ENCODE assay signal across 10 cellular contexts in genomic region chrX:40749874-40750273, GRCh38. TPM values are rescaled to one million over a fixed set of nuclear protein-coding genes. Genes with fewer than 3 reads are reported as not detected.
A peak's percentile ranks its signal among the peaks of the same experiment; 100 is the strongest.
DNase-seq lines count a peak whose midpoint lies in the region; ATAC-seq and TF ChIP-seq lines count a peak whose summit lies in the region.
"Had no signal": no experiment of that assay in that cellular context is flagged by ENCODE, and none has a peak within 500 bp of the region (broad histone marks: within the 10 kb centered on the region; RNA-seq: fewer than 3 reads in every experiment).

No MANE protein-coding gene starts in this region.

- TF ChIP-seq CTCF in mesothelial cell of epicardium (IDR thresholded peaks at IDR 0.05; ENCODE audit: unreplicated experiment): no peak

- H3K9me3 Mint-ChIP-seq in naive thymus-derived CD4-positive, alpha-beta T cell: peaks cover 0 to 21% (median 2%) of the 10 kb centered on the region in 11 donors
- peaks cover 54% of the 10 kb centered on the region for H3K9me3 Mint-ChIP-seq in mesothelial cell of epicardium

- CTCF ChIA-PET in naive thymus-derived CD4-positive, alpha-beta T cell (lab: Charles Lee): no interaction called here

- H3K36me3 Mint-ChIP-seq in naive thymus-derived CD4-positive, alpha-beta T cell: peaks cover 0 to 10% (median 0%) of the 10 kb centered on the region in 5 donors
- H3K36me3 Mint-ChIP-seq in mesothelial cell of epicardium: peaks cover 1% of the 10 kb centered on the region
- H3K36me3 Mint-ChIP-seq: brain had no signal

- H3K36me3 ChIP-seq in naive thymus-derived CD4-positive, alpha-beta T cell (ENCODE audit: control insufficient read depth in 2 of 3, insufficient read depth in 3 of 3, low read length in 3 of 3): no peaks in the 10 kb centered on the region

- intact Hi-C loops in naive thymus-derived CD4-positive, alpha-beta T cell (cut with micrococcal nuclease): no loop called here

- no peaks in the 10 kb centered on the region for H3K27me3 ChIP-seq in naive thymus-derived CD4-positive, alpha-beta T cell (ENCODE audit: control insufficient read depth in 2 of 2, insufficient read depth in 2 of 2, low read length in 2 of 2)

- H3K27ac ChIP-seq in naive thymus-derived CD4-positive, alpha-beta T cell (ENCODE audit: low read depth, low read length): peak overlapping the region; percentile 51

- peaks cover 0 to 8% of the 10 kb centered on the region in 2 donors for H3K4me1 ChIP-seq in naive thymus-derived CD4-positive, alpha-beta T cell (ENCODE audit: control insufficient read depth in 2 of 2, insufficient read depth in 2 of 2, low read length in 2 of 2)

- peak overlapping the region; percentile 8 to 69 (median 40) for H3K4me3 Mint-ChIP-seq in naive thymus-derived CD4-positive, alpha-beta T cell
- no peak overlapping the region for H3K4me3 Mint-ChIP-seq in mesothelial cell of epicardium
- H3K4me3 Mint-ChIP-seq: neural crest cell had no signal

- H3K27ac Mint-ChIP-seq in naive thymus-derived CD4-positive, alpha-beta T cell: peak overlapping the region in 8 of 9 donors; percentile 40 to 81 (median 63)
- H3K27ac Mint-ChIP-seq in mesothelial cell of epicardium: no peak overlapping the region

- ATAC-seq in GM21381 (IDR thresholded peaks at IDR 0.05; ENCODE audit: unreplicated experiment): peak; percentile 66
- no peak for ATAC-seq in naive thymus-derived CD4-positive, alpha-beta T cell
- ATAC-seq in GM21737 (IDR thresholded peaks at IDR 0.05; ENCODE audit: unreplicated experiment): no peak

- H3K27me3 Mint-ChIP-seq in naive thymus-derived CD4-positive, alpha-beta T cell: peaks cover 0 to 10% (median 0%) of the 10 kb centered on the region in 5 donors
- H3K27me3 Mint-ChIP-seq in mesothelial cell of epicardium (ENCODE audit: low read depth): no peaks in the 10 kb centered on the region

- H3K4me3 ChIP-seq in naive thymus-derived CD4-positive, alpha-beta T cell (ENCODE audit: low read length): no peak overlapping the region

- peaks cover 0 to 22% (median 15%) of the 10 kb centered on the region in 7 donors for H3K4me1 Mint-ChIP-seq in naive thymus-derived CD4-positive, alpha-beta T cell
- no peaks in the 10 kb centered on the region for H3K4me1 Mint-ChIP-seq in mesothelial cell of epicardium

- POLR2A ChIA-PET in naive thymus-derived CD4-positive, alpha-beta T cell (lab: Charles Lee): interaction anchor here (0.7 to 1.1 kb wide), 4 partner anchors 12 to 784 kb away, joined by 3 to 5 read pairs (median 3); partner anchors contain the start of gene MED14

- H3K9me3 ChIP-seq in naive thymus-derived CD4-positive, alpha-beta T cell (ENCODE audit: control insufficient read depth in 2 of 3, low read length in 3 of 3): no peaks in the 10 kb centered on the region

- DNase-seq in ELF-1 (ENCODE audit: low read depth, low spot score): peak; percentile 14
- peak; percentile 3 for DNase-seq in RPMI7951 (ENCODE audit: low read depth)
- DNase-seq in naive thymus-derived CD4-positive, alpha-beta T cell: no peak
- no peak for DNase-seq in effector CD4-positive, alpha-beta T cell
- no peak for DNase-seq in mesothelial cell of epicardium (ENCODE audit: low spot score in 2 of 2, unreplicated experiment in 2 of 2)
- DNase-seq in stimulated activated CD4-positive, alpha-beta T cell treated with anti-CD3 and anti-CD28 coated beads, Interleukin-1b, Interleukin-23, amount 100 ng/mL, for 48 hours: no peak

RNA-seq across cellular contexts. Expression of gene MED14, which starts 14.5 kb away (rescaled TPM):
- total RNA-seq in RPMI7951 (2014; rRNA removed; shearing (Covaris generic)): 22.2 and 41.7 TPM in 2 replicates
- total RNA-seq in naive thymus-derived CD4-positive, alpha-beta T cell: 10 to 100 TPM; 37.9 to 49.5 (median 44.3) TPM
- polyA plus RNA-seq in naive thymus-derived CD4-positive, alpha-beta T cell: 10 to 100 TPM in 1 of 2 donors, 1 to 10 TPM in 1; 6.9 to 14.5 TPM
- 41.6 to 46.8 TPM (median 42.0 TPM) in 3 replicates for total RNA-seq in mesothelial cell of epicardium

Comparison
In these comparisons a context has a peak if more than half of its experiments do, and no peak if none do; other contexts are left out.
1. DNase-seq: peak in ELF-1 (single experiment) and RPMI7951 (single experiment); none in naive thymus-derived CD4-positive, alpha-beta T cell (0 of 9), effector CD4-positive, alpha-beta T cell (single experiment), mesothelial cell of epicardium (0 of 2) and stimulated activated CD4-positive, alpha-beta T cell treated with anti-CD3 and anti-CD28 coated beads, Interleukin-1b, Interleukin-23, amount 100 ng/mL, for 48 hours (single experiment).